In the genomic region with DNA sequence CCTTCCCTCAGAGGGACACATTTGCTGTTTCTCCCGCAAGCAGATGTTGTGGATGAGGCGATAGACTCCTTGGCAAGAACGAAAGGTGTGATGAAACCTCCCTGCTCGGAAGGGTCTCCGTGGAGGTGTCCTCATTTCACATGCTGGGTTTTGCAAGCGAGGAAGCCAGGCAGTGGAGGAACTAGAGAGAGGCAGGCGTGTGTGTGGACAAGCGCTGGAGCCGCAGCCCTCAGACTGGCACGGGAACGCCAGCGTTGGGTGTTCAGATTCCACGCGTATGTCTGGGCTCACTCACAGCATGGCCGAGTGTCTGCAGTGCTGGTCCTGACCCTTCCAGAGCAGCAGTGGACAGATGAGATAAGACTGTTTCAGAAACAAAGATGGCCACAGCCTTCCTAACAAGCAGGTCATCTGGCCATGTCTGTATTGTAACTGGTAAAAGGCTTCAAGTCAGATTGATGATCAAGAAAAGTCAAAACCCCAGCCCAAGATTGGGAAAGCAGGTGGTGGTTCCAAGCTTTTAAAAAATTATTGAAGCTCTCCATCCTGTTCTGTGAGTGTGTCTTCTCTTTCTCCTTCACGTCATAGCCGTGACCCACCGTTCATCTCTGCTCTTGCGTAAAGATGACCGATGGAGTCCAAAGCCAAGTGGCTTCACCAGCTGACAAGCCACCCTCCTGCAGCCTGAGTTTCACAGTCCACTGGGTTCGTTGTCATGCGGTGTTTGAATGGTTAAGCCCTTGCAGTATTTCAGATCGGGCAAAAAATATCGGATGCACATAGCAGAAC, we compare ENCODE assay signal across 13 cellular contexts. TPM values are rescaled to one million over a fixed set of nuclear protein-coding genes. Genes with fewer than 3 reads are reported as not detected.
DNase-seq lines count a peak whose midpoint lies in the region; ATAC-seq and TF ChIP-seq lines count a peak whose summit lies in the region.
"Had no signal": no experiment of that assay in that cellular context is flagged by ENCODE, and none has a peak within 500 bp of the region (broad histone marks: within the 10 kb centered on the region; RNA-seq: fewer than 3 reads in every experiment).

No MANE protein-coding gene starts in this region.

- no peaks in the 10 kb centered on the region for H3K9me3 Mint-ChIP-seq in osteocyte (ENCODE audit: unreplicated experiment)
- H3K9me3 Mint-ChIP-seq: naive thymus-derived CD8-positive, alpha-beta T cell had no signal

- no peak for TF ChIP-seq CTCF in RWPE2 (IDR thresholded peaks at IDR 0.05; ENCODE audit: poor library complexity, severe bottlenecking)
- no peak for TF ChIP-seq CTCF in fibroblast of mammary gland (conservative IDR thresholded peaks at IDR 0.05; ENCODE audit: control insufficient read depth, insufficient read depth, low read depth, low read length)
- TF ChIP-seq CTCF in osteocyte (IDR thresholded peaks at IDR 0.05): no peak
- no peak for TF ChIP-seq CTCF in colonic mucosa (IDR thresholded peaks at IDR 0.05)

- H3K27ac ChIP-seq in RWPE2 (ENCODE audit: poor library complexity, severe bottlenecking) (peak overlapping the region; percentile 69), colonic mucosa (no peak overlapping the region)
- H3K27ac ChIP-seq: VCaP had no signal

- H3K27ac Mint-ChIP-seq in osteocyte (ENCODE audit: unreplicated experiment): peak overlapping the region; percentile 28

- no peaks in the 10 kb centered on the region for H3K9me3 ChIP-seq in RWPE2 (ENCODE audit: severe bottlenecking)
- H3K9me3 ChIP-seq in colonic mucosa: no peaks in the 10 kb centered on the region

- H3K27me3 ChIP-seq in RWPE2 (ENCODE audit: insufficient read depth, poor library complexity, severe bottlenecking): no peaks in the 10 kb centered on the region
- no peaks in the 10 kb centered on the region for H3K27me3 ChIP-seq in colonic mucosa

- H3K36me3 ChIP-seq in RWPE2 (ENCODE audit: low read depth) (0 out of 2 replicates have a peak, but pooled peaks cover 4% of the 10 kb centered on the region), colonic mucosa (no peaks in the 10 kb centered on the region)

- H3K4me3 ChIP-seq in RWPE2 (ENCODE audit: severe bottlenecking) (no peak overlapping the region), fibroblast of mammary gland (ENCODE audit: control insufficient read depth, low read depth, low read length) (no peak overlapping the region), colonic mucosa (no peak overlapping the region)

- no peak overlapping the region for H3K4me3 Mint-ChIP-seq in osteocyte (ENCODE audit: unreplicated experiment)

- peaks cover 22% of the 10 kb centered on the region for H3K36me3 Mint-ChIP-seq in osteocyte (ENCODE audit: unreplicated experiment)

- intact Hi-C loops in colonic mucosa (cut with DNase I): no loop called here

- DNase-seq in COLO829 (ENCODE audit: low spot score): peak; percentile 25
- no peak for DNase-seq in RWPE2 (ENCODE audit: low spot score)
- DNase-seq in fibroblast of mammary gland (ENCODE audit: low read depth): peak; percentile 64
- DNase-seq in osteocyte (ENCODE audit: extremely low spot score, unreplicated experiment): no peak
- no peak for DNase-seq in T-helper 2 cell
- DNase-seq in colonic mucosa: no peak
- DNase-seq in GM19240 (ENCODE audit: insufficient read length, low spot score): no peak
- DNase-seq: activated T-cell treated with anti-CD3 and anti-CD28 coated beads, Interleukin-2, amount 50 U/mL, for 48 hours; naive thymus-derived CD8-positive, alpha-beta T cell; NCI-H1436; NCI-H524 treated with DMSO at 0.1 percent for 48 hours had no signal

- peaks cover 14% of the 10 kb centered on the region for H3K4me1 Mint-ChIP-seq in osteocyte (ENCODE audit: unreplicated experiment)

- ATAC-seq in RWPE2 (ENCODE audit: low read depth) (no peak), GM19455 (IDR thresholded peaks at IDR 0.05; ENCODE audit: unreplicated experiment) (no peak)
- ATAC-seq: naive thymus-derived CD8-positive, alpha-beta T cell had no signal

- H3K4me1 ChIP-seq in RWPE2 (ENCODE audit: insufficient read depth, poor library complexity, severe bottlenecking) (peaks cover 18% of the 10 kb centered on the region), colonic mucosa (no peaks in the 10 kb centered on the region)

- H3K9ac ChIP-seq in colonic mucosa (ENCODE audit: low read depth in 2 of 2, low read length in 2 of 2): no peak overlapping the region

- no peaks in the 10 kb centered on the region for H3K27me3 Mint-ChIP-seq in osteocyte (ENCODE audit: unreplicated experiment)
- H3K27me3 Mint-ChIP-seq: naive thymus-derived CD8-positive, alpha-beta T cell had no signal

RNA-seq across cellular contexts. Expression of a gene that starts 34.9 kb away (rescaled TPM):
- total RNA-seq in osteocyte: 37.7 and 43.9 TPM in 2 replicates
- 10 to 100 TPM in 1 of 2 donors, 1 to 10 TPM in 1; 3.8 to 21.3 TPM for total RNA-seq in colonic mucosa
- total RNA-seq: naive thymus-derived CD8-positive, alpha-beta T cell had no signal

Comparison
In these comparisons a context has a peak if more than half of its experiments do, and no peak if none do; other contexts are left out.
1. DNase-seq: peak in COLO829 (single experiment) and fibroblast of mammary gland (single experiment); none in RWPE2 (single experiment), osteocyte (single experiment), T-helper 2 cell (0 of 5), colonic mucosa (single experiment) and GM19240 (single experiment).